25 cellular contexts compared by ENCODE assay signal in the genomic region with DNA sequence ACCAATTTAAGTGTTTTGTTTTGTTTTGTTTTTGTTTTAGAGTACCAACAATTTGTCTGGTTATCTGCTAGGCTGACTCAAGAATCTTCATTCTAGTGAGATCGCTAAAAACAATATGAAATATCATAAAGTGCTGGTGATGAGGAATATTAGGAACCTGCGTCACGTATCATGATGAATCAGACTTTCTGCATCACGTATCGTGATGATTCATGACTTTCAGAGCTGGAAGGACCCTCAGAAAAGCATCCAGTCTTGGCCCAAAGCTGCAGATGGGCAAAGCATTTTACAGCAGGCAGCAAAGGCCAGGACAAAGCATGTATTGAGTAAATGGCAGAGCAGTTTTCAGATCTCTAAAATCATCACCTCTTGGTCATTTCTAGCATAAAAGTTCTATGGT.
DNase-seq lines count a peak whose midpoint lies in the region; ATAC-seq and TF ChIP-seq lines count a peak whose summit lies in the region.
"Had no signal": no experiment of that assay in that cellular context is flagged by ENCODE, and none has a peak within 500 bp of the region (broad histone marks: within the 10 kb centered on the region; RNA-seq: fewer than 3 reads in every experiment).

No MANE protein-coding gene starts in this region.

- in situ Hi-C loops in GM23248 (cut with MboI) = no loop called here

- H3K9me3 ChIP-seq in GM23248 (ENCODE audit: low read depth) (no peaks in the 10 kb centered on the region), SK-N-SH (no peaks in the 10 kb centered on the region), parathyroid adenoma (ENCODE audit: control insufficient read depth, low read length) (no peaks in the 10 kb centered on the region), upper lobe of left lung (no peaks in the 10 kb centered on the region)
- H3K9me3 ChIP-seq: ascending aorta, prostate gland, SJCRH30 had no signal

- H3K27ac ChIP-seq in GM23248 = no peak overlapping the region
- H3K27ac ChIP-seq in SK-N-SH (ENCODE audit: low read depth in 2 of 2, low read length in 1 of 2) = peak overlapping the region in 1 of 2 experiments; percentile 98; a peak in 2 of 4 replicates
- peak overlapping the region; percentile 12 for H3K27ac ChIP-seq in parathyroid adenoma
- no peak overlapping the region for H3K27ac ChIP-seq in upper lobe of left lung
- H3K27ac ChIP-seq: ascending aorta, epithelial cell of prostate, prostate gland, SJCRH30 had no signal

- TF ChIP-seq RAD21 in SK-N-SH (IDR thresholded peaks at IDR 0.05; ENCODE audit: low read length) = no peak

- H3K27me3 ChIP-seq in GM23248 (replicated peaks; ENCODE audit: insufficient read depth) (no peaks in the 10 kb centered on the region), SK-N-SH (ENCODE audit: insufficient read depth) (no peaks in the 10 kb centered on the region), parathyroid adenoma (ENCODE audit: control insufficient read depth, insufficient read depth, low read length) (no peaks in the 10 kb centered on the region), upper lobe of left lung (no peaks in the 10 kb centered on the region)
- H3K27me3 ChIP-seq: ascending aorta had no signal

- H3K4me2 ChIP-seq in GM23248 (ENCODE audit: unreplicated experiment) (no peak overlapping the region), SK-N-SH (no peak overlapping the region), parathyroid adenoma (ENCODE audit: low read length) (no peak overlapping the region)

- ATAC-seq in HG03108 (IDR thresholded peaks at IDR 0.05; ENCODE audit: unreplicated experiment) = no peak
- no peak for ATAC-seq in upper lobe of left lung (ENCODE audit: low FRiP score in 2 of 2)
- ATAC-seq in HG02938 (IDR thresholded peaks at IDR 0.05; ENCODE audit: unreplicated experiment) = no peak
- ATAC-seq: activated CD8-positive, alpha-beta T cell treated with anti-CD3 and anti-CD28 coated beads, Interleukin-2, amount 10 ng/mL, durations not matched to agents 7 days and 5 days had no signal

- WGBS in GM23248 (ENCODE audit: low coverage in 1 of 2, low lambda C conversion rate in 2 of 2, missing lambda C conversion rate in 2 of 2), 2 experiments = 78 to 85% methylated on average over 5 of the region's 5 CpGs
- 30% methylated on average over 5 of the region's 5 CpGs for WGBS in SK-N-SH (ENCODE audit: low lambda C conversion rate)
- WGBS in upper lobe of left lung, 2 donors = 83 to 94% methylated on average over 5 of the region's 5 CpGs

- H3K9ac ChIP-seq in GM23248 = no peak overlapping the region
- H3K9ac ChIP-seq in SK-N-SH = peak overlapping the region; percentile 58
- no peak overlapping the region for H3K9ac ChIP-seq in parathyroid adenoma

- TF ChIP-seq POLR2A in upper lobe of left lung (IDR thresholded peaks at IDR 0.05) = no peak

- CTCF ChIA-PET in SK-N-SH (lab: Yijun Ruan, JAX) = interaction anchor here (0.7 kb wide), 1 partner anchor 1218 kb away, joined by 3 read pairs; no protein-coding TSS in a partner anchor

- H4K20me1 ChIP-seq in GM23248 (ENCODE audit: insufficient read depth) (no peaks in the 10 kb centered on the region), SK-N-SH (ENCODE audit: insufficient read depth) (no peaks in the 10 kb centered on the region)

- peak; percentile 30 for DNase-seq in GM23248
- no peak for DNase-seq in SK-N-SH
- peak; percentile 62 for DNase-seq in epithelial cell of esophagus (ENCODE audit: low read depth)
- DNase-seq in HUDEP-2 (lab: John Stamatoyannopoulos, UW; ENCODE audit: unreplicated experiment in 76 of 76) = no peak
- no peak for DNase-seq in upper lobe of left lung
- DNase-seq: activated CD4-positive, CD25-positive, alpha-beta regulatory T cell; activated CD8-positive, alpha-beta T cell treated with anti-CD3 and anti-CD28 coated beads, Interleukin-2, amount 10 ng/mL, durations not matched to agents 7 days and 5 days; activated naive CD4-positive, alpha-beta T cell treated with anti-CD3 and anti-CD28 coated beads for 36 hours; activated T-cell treated with anti-CD3 and anti-CD28 coated beads, Interleukin-2, amount 50 U/mL, for 24 hours; CD8-positive, alpha-beta memory T cell; cortex of kidney; DMS53; glutamatergic neuron; Karpas-422; NCI-H526; nephron progenitor cell; SJCRH30; stimulated activated CD8-positive, alpha-beta memory T cell treated with anti-CD3 and anti-CD28 coated beads, Interleukin-4, amount 100 ng/mL, for 48 hours; substantia nigra had no signal

- no peaks in the 10 kb centered on the region for H3K36me3 ChIP-seq in GM23248 (ENCODE audit: low read depth)
- no peaks in the 10 kb centered on the region for H3K36me3 ChIP-seq in SK-N-SH (replicated peaks in 1 of 2; ENCODE audit: control insufficient read depth in 1 of 2, insufficient read depth in 2 of 2, low read length in 1 of 2)
- H3K36me3 ChIP-seq in parathyroid adenoma (ENCODE audit: control insufficient read depth, insufficient read depth, low read length) = no peaks in the 10 kb centered on the region
- no peaks in the 10 kb centered on the region for H3K36me3 ChIP-seq in upper lobe of left lung
- H3K36me3 ChIP-seq: ascending aorta, prostate gland, SJCRH30 had no signal

- no peak overlapping the region; the same call in 1 of the 2 replicates for H2AFZ ChIP-seq in GM23248
- no peak overlapping the region for H2AFZ ChIP-seq in SK-N-SH (ENCODE audit: low read depth)
- no peak overlapping the region for H2AFZ ChIP-seq in parathyroid adenoma

- H3K9me2 ChIP-seq in GM23248 (ENCODE audit: insufficient read depth) (no peaks in the 10 kb centered on the region), SK-N-SH (no peaks in the 10 kb centered on the region)

- TF ChIP-seq EP300 in SK-N-SH (IDR thresholded peaks at IDR 0.05; ENCODE audit: borderline replicate concordance in 1 of 2, low read depth in 1 of 2, low read length in 1 of 2) (peak in 1 of 2 experiments; percentile 64; a peak in 1 of 4 replicates), upper lobe of left lung (IDR thresholded peaks at IDR 0.05) (no peak)

- H3F3A ChIP-seq in GM23248 (ENCODE audit: insufficient read depth) (peaks cover 26% of the 10 kb centered on the region), SK-N-SH (replicated peaks; ENCODE audit: insufficient read depth) (peaks cover 24% of the 10 kb centered on the region)

- H3K4me3 ChIP-seq in GM23248 (no peak overlapping the region), SK-N-SH (ENCODE audit: low read depth in 2 of 2, low read length in 1 of 2) (no peak overlapping the region), epithelial cell of esophagus (ENCODE audit: low read length) (no peak overlapping the region), parathyroid adenoma (ENCODE audit: low read depth, low read length) (no peak overlapping the region), upper lobe of left lung (no peak overlapping the region)
- H3K4me3 ChIP-seq: ascending aorta, prostate gland, SJCRH30 had no signal

- peaks cover 33% of the 10 kb centered on the region for H3K4me1 ChIP-seq in GM23248 (ENCODE audit: insufficient read depth)
- peaks cover 0 to 20% of the 10 kb centered on the region in 2 experiments; a peak in 1 of 4 replicates for H3K4me1 ChIP-seq in SK-N-SH (ENCODE audit: control insufficient read depth in 1 of 2, insufficient read depth in 2 of 2, low read depth in 1 of 2, low read length in 1 of 2)
- H3K4me1 ChIP-seq in parathyroid adenoma = peaks cover 9% of the 10 kb centered on the region
- H3K4me1 ChIP-seq in upper lobe of left lung = no peaks in the 10 kb centered on the region
- H3K4me1 ChIP-seq: ascending aorta, prostate gland, SJCRH30 had no signal

- TF ChIP-seq CTCF in SK-N-SH (IDR thresholded peaks at IDR 0.05) (no peak), epithelial cell of esophagus (IDR thresholded peaks at IDR 0.05; ENCODE audit: insufficient read depth, low read depth, low read length, missing control alignments) (no peak), parathyroid adenoma (IDR thresholded peaks at IDR 0.05) (no peak), upper lobe of left lung (IDR thresholded peaks at IDR 0.05) (no peak)

- H3K79me2 ChIP-seq in GM23248 (ENCODE audit: insufficient read depth) (no peaks in the 10 kb centered on the region), SK-N-SH (ENCODE audit: insufficient read depth) (no peaks in the 10 kb centered on the region), parathyroid adenoma (peaks cover 9% of the 10 kb centered on the region)

- POLR2A ChIA-PET in SK-N-SH (lab: Yijun Ruan, JAX) = no interaction called here

TF ChIP-seq in SK-N-SH, 30 proteins besides CTCF, POLR2A, EP300 and RAD21 (continues in another document):
- TF ChIP-seq JUND (IDR thresholded peaks at IDR 0.05) (peak; percentile 83), FOSL2 (IDR thresholded peaks at IDR 0.05; ENCODE audit: borderline replicate concordance, low read depth) (peak; percentile 91), NFIC (IDR thresholded peaks at IDR 0.05; ENCODE audit: borderline replicate concordance) (peak; percentile 52), GATA2 (CRISPR knock-in tag; IDR thresholded peaks at IDR 0.05) (no peak), TAF1 (IDR thresholded peaks at IDR 0.05; ENCODE audit: borderline replicate concordance, low read depth, low read length) (no peak), MXI1 (IDR thresholded peaks at IDR 0.05; ENCODE audit: low read depth, low read length) (no peak), YY1 (IDR thresholded peaks at IDR 0.05; ENCODE audit: low read depth) (no peak)
- TF ChIP-seq, protein P1, sequence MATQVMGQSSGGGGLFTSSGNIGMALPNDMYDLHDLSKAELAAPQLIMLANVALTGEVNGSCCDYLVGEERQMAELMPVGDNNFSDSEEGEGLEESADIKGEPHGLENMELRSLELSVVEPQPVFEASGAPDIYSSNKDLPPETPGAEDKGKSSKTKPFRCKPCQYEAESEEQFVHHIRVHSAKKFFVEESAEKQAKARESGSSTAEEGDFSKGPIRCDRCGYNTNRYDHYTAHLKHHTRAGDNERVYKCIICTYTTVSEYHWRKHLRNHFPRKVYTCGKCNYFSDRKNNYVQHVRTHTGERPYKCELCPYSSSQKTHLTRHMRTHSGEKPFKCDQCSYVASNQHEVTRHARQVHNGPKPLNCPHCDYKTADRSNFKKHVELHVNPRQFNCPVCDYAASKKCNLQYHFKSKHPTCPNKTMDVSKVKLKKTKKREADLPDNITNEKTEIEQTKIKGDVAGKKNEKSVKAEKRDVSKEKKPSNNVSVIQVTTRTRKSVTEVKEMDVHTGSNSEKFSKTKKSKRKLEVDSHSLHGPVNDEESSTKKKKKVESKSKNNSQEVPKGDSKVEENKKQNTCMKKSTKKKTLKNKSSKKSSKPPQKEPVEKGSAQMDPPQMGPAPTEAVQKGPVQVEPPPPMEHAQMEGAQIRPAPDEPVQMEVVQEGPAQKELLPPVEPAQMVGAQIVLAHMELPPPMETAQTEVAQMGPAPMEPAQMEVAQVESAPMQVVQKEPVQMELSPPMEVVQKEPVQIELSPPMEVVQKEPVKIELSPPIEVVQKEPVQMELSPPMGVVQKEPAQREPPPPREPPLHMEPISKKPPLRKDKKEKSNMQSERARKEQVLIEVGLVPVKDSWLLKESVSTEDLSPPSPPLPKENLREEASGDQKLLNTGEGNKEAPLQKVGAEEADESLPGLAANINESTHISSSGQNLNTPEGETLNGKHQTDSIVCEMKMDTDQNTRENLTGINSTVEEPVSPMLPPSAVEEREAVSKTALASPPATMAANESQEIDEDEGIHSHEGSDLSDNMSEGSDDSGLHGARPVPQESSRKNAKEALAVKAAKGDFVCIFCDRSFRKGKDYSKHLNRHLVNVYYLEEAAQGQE (IDR thresholded peaks at IDR 0.05; ENCODE audit: low read depth, low read length) = no peak

Comparison
In these comparisons a context has a peak if more than half of its experiments do, and no peak if none do; other contexts are left out.
1. DNase-seq: peak in GM23248 (single experiment) and epithelial cell of esophagus (single experiment); none in SK-N-SH (single experiment), HUDEP-2 (0 of 76) and upper lobe of left lung (0 of 2).